In genomic region chr1:206925116-206925736, GRCh38 we compare ENCODE assay signal across 8 cellular contexts. TPM values are rescaled to one million over a fixed set of nuclear protein-coding genes. Genes with fewer than 3 reads are reported as not detected.
A peak's percentile ranks its signal among the peaks of the same experiment; 100 is the strongest.
DNase-seq lines count a peak whose midpoint lies in the region; ATAC-seq and TF ChIP-seq lines count a peak whose summit lies in the region.

No MANE protein-coding gene starts in this region.

- no peak for TF ChIP-seq EP300 in esophagus muscularis mucosa (IDR thresholded peaks at IDR 0.05)

- H3K4me1 ChIP-seq in esophagus muscularis mucosa = no peaks in the 10 kb centered on the region

- no peak overlapping the region for H3K27ac Mint-ChIP-seq in CD14-positive monocyte

- H3K27ac ChIP-seq in esophagus muscularis mucosa (replicated peaks in 1 of 4) = no peak overlapping the region

- TF ChIP-seq POLR2A in esophagus muscularis mucosa (IDR thresholded peaks at IDR 0.05; ENCODE audit: low read depth) = no peak

- no peaks in the 10 kb centered on the region for H3K27me3 ChIP-seq in esophagus muscularis mucosa

- DNase-seq in CD14-positive monocyte (ENCODE audit: low spot score) (peak; percentile 88), SKM-1 (lab: John Stamatoyannopoulos, UW; ENCODE audit: unreplicated experiment) (peak; percentile 57), epithelial cell of proximal tubule (ENCODE audit: low read depth) (no peak), NCI-H1048 (lab: John Stamatoyannopoulos, UW) (no peak), esophagus muscularis mucosa (ENCODE audit: extremely low spot score) (no peak)
- peak; percentile 38 for DNase-seq in stimulated activated naive CD4-positive, alpha-beta T cell treated with Interleukin-2 at 50 U/mL for 16 hours (lab: John Stamatoyannopoulos, UW)

- H3K9me3 Mint-ChIP-seq in CD14-positive monocyte = peaks cover 0 to 6% (median 0%) of the 10 kb centered on the region in 7 donors

- no peak overlapping the region for H3K4me3 Mint-ChIP-seq in CD14-positive monocyte

- TF ChIP-seq CTCF in CD14-positive monocyte (IDR thresholded peaks at IDR 0.05) (no peak), epithelial cell of proximal tubule (conservative IDR thresholded peaks at IDR 0.05; ENCODE audit: low read depth, low read length) (peak; percentile 30), esophagus muscularis mucosa (IDR thresholded peaks at IDR 0.05) (no peak)

- ATAC-seq in GM18909 (IDR thresholded peaks at IDR 0.05; ENCODE audit: poor library complexity, unreplicated experiment) = peak; percentile 49
- peak; percentile 66 for ATAC-seq in HG02981 (IDR thresholded peaks at IDR 0.05; ENCODE audit: unreplicated experiment)

- peaks cover 0 to 6% (median 0%) of the 10 kb centered on the region in 3 donors for H3K27me3 Mint-ChIP-seq in CD14-positive monocyte (ENCODE audit: low read depth in 3 of 3)

- H3K4me1 Mint-ChIP-seq in CD14-positive monocyte = peaks cover 21% of the 10 kb centered on the region

- no peaks in the 10 kb centered on the region for H3K9me3 ChIP-seq in esophagus muscularis mucosa

- no peaks in the 10 kb centered on the region for H3K36me3 ChIP-seq in esophagus muscularis mucosa

- intact Hi-C loops in CD14-positive monocyte (cut with micrococcal nuclease) (no loop called here), esophagus muscularis mucosa (cut with DNase I) (no loop called here)

- H3K36me3 Mint-ChIP-seq in CD14-positive monocyte = peaks cover 0 to 2% of the 10 kb centered on the region in 2 donors

- H3K4me3 ChIP-seq in epithelial cell of proximal tubule (ENCODE audit: low read depth, low read length) (no peak overlapping the region), esophagus muscularis mucosa (no peak overlapping the region)

- WGBS in esophagus muscularis mucosa = 69% methylated on average over 9 of the region's 11 CpGs

RNA-seq across cellular contexts. Expression of gene FCMR, which starts 3.5 kb away (rescaled TPM):
- polyA plus RNA-seq in CD14-positive monocyte = 1 to 10 TPM; 2.2 to 3.0 TPM
- total RNA-seq in epithelial cell of proximal tubule (0.65 TPM in 1 of 2 replicates, not detected in the other), esophagus muscularis mucosa (1 to 10 TPM in 3 of 4 donors, not detected in 1; 2.5 to 3.3 (median 3.2) TPM)

RNA-seq across cellular contexts. Expression of gene PIGR, which starts 21.0 kb away (rescaled TPM):
- not detected for polyA plus RNA-seq in CD14-positive monocyte
- total RNA-seq in epithelial cell of proximal tubule (0.06 TPM in 1 of 2 replicates, not detected in the other), esophagus muscularis mucosa (1 to 10 TPM in 2 of 4 donors, under 1 TPM in 1, not detected in 1; 0.42 to 4.2 (median 1.1) TPM)

RNA-seq across cellular contexts. Expression of gene IL24, which starts 28.0 kb away (rescaled TPM):
- not detected for polyA plus RNA-seq in CD14-positive monocyte
- total RNA-seq in epithelial cell of proximal tubule = 1.1 TPM in 1 of 2 replicates, not detected in the other
- 1 to 10 TPM in 1 of 4 donors, not detected in 3; 1.7 TPM for total RNA-seq in esophagus muscularis mucosa

RNA-seq across cellular contexts. Expression of gene FCAMR, which starts 45.0 kb away (rescaled TPM):
- polyA plus RNA-seq in CD14-positive monocyte = not detected
- total RNA-seq in epithelial cell of proximal tubule (0.29 TPM in 1 of 2 replicates, not detected in the other), esophagus muscularis mucosa (not detected)

RNA-seq across cellular contexts. Expression of gene IL20, which starts 59.8 kb away (rescaled TPM):
- polyA plus RNA-seq in CD14-positive monocyte = not detected
- total RNA-seq in epithelial cell of proximal tubule = not detected in 2 replicates
- total RNA-seq in esophagus muscularis mucosa = not detected

Comparison
In these comparisons a context has a peak if more than half of its experiments do, and no peak if none do; other contexts are left out.
1. DNase-seq: peak in CD14-positive monocyte (single experiment), SKM-1 (single experiment) and stimulated activated naive CD4-positive, alpha-beta T cell treated with Interleukin-2 at 50 U/mL for 16 hours (single experiment); none in epithelial cell of proximal tubule (single experiment), NCI-H1048 (single experiment) and esophagus muscularis mucosa (single experiment).